Comparison of ENCODE assay signal across 9 cellular contexts in the genomic region with DNA sequence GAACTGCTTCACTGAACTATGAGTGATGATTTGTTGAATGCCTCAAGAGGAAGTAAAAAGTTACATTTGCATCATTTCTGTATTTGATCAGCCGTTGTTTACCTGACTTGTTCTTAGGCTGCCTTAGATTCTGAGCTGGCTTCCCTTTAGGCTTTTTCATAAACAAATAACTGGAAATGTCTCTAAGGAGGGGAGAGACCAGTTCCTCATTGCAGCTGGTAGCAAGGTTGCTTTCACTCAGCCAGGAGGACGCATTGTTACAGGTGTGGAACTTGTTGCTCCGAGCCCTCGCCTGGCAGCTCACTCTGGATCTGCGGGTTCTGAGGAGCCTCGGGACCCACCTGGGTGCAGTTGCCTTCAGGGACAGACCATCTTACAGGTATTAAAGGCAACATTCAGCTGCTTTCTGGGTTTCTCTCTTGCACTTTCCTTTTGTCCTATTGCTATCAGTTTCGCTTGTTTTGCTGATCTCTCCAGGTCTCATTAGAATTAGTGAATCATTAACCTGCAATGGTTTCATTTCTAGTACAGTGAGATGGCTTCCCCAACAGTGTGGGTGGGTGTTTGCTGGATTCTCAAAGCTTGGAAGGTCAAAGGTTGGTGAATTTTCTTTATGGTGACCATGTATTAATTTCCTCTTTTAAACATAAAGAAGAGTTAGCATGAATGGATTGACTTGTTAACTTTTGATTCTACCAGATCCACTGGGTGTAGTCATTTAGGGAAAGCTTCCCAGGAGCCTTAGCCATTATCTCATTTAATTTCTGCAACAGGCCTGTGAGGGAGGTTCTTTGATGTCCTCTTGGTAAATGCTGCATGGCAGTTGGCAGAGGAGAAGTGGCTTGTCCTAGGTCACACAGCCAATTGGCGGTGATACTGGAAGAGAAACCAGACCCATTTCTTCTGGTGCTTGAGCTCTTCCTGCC. TPM values are rescaled to one million over a fixed set of nuclear protein-coding genes. Genes with fewer than 3 reads are reported as not detected.
DNase-seq lines count a peak whose midpoint lies in the region; ATAC-seq and TF ChIP-seq lines count a peak whose summit lies in the region.
"Had no signal": no experiment of that assay in that cellular context is flagged by ENCODE, and none has a peak within 500 bp of the region (broad histone marks: within the 10 kb centered on the region; RNA-seq: fewer than 3 reads in every experiment).

A gene with protein sequence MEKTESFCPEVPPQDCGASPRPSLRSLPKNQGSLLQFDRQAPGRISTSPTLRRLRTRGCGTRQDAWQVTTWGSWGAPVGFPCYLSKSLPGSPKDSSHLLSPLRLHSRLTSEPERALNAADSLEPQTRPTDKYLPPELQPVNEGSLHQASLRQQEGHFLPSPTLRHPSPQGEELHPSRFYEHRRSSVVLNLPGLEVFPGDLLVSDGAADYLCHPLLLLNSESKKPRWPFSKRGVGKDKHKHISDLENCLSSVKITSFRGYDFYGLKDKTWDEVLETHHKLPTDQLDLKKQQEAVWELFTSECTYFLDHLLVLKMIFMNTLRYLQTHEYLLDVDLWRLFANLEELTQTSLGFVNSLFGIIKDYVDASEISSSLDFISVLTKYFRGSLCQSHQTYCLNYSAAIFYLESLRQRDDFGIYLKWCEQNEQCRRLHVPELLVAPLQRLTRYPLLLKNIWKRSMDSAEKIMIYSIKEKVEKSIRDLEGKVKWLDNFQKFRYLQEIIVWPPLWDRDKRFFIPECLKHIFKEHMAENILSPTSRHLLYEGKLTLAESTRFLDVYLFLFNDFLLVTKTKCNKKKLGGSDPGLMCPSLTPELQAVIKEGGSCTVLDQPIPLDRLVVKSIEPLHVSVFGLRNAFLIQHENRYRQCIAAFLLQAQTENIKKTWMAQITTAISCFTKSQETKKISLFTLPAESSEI (plus strand): TSS at position 236 of the 926 bp plus-strand sequence. CDS start 3,643 bp downstream, outside the sequence.

- peak within 1 kb of the TSS; percentile 74 for H3K27ac Mint-ChIP-seq in activated B cell treated with CpG ODN at 0.5 μM for 24 hours
- peak within 1 kb of the TSS; percentile 22 to 74 for H3K27ac Mint-ChIP-seq in stimulated activated naive CD8-positive, alpha-beta T cell treated with anti-CD3 and anti-CD28 coated beads, Interleukin-15, amount 100 ng/mL, for 72 hours

- POLR2A ChIA-PET in activated B cell treated with CpG ODN at 0.5 μM for 24 hours (lab: Charles Lee) = interaction anchor here (1.1 kb wide), 1 partner anchor 557 kb away, joined by 4 read pairs; a partner anchor contains a TSS

- intact Hi-C loops in activated B cell treated with CpG ODN at 0.5 μM for 24 hours (cut with micrococcal nuclease) = loop anchor here (1.0 to 10.0 kb wide), 2 partner anchors 109 to 242 kb away; no protein-coding TSS in a partner anchor

- DNase-seq in activated CD4-positive, alpha-beta T cell treated with anti-CD3 and anti-CD28 coated beads for 48 hours = peak; percentile 19
- DNase-seq in activated CD4-positive, alpha-beta T cell treated with anti-CD3 and anti-CD28 coated beads, Interleukin-2, amount 50 U/mL, for 1 hour = no peak
- DNase-seq in activated B cell treated with CpG ODN at 0.5 μM for 24 hours (peak; percentile 29), HCEC 1CT (no peak), NCI-H748 (lab: John Stamatoyannopoulos, UW; ENCODE audit: unreplicated experiment) (no peak)
- no peak for DNase-seq in stimulated activated naive CD8-positive, alpha-beta T cell treated with anti-CD3 and anti-CD28 coated beads, Interleukin-15, amount 100 ng/mL, for 72 hours
- DNase-seq in activated CD8-positive, alpha-beta memory T cell treated with anti-CD3 and anti-CD28 coated beads, Interleukin-2, amount 50 U/mL, for 48 hours = no peak

- ATAC-seq in HG02973 (IDR thresholded peaks at IDR 0.05; ENCODE audit: unreplicated experiment) (peak; percentile 90), activated B cell treated with CpG ODN at 0.5 μM for 24 hours (ENCODE audit: low read depth) (peak; percentile 83)
- ATAC-seq in stimulated activated naive CD8-positive, alpha-beta T cell treated with anti-CD3 and anti-CD28 coated beads, Interleukin-15, amount 100 ng/mL, for 72 hours = peak; percentile 90

- peak within 1 kb of the TSS; percentile 75 for H3K4me3 Mint-ChIP-seq in activated B cell treated with CpG ODN at 0.5 μM for 24 hours
- peak within 1 kb of the TSS; percentile 5 to 37 for H3K4me3 Mint-ChIP-seq in stimulated activated naive CD8-positive, alpha-beta T cell treated with anti-CD3 and anti-CD28 coated beads, Interleukin-15, amount 100 ng/mL, for 72 hours

- H3K9me3 Mint-ChIP-seq in activated B cell treated with CpG ODN at 0.5 μM for 24 hours = no peaks in the 10 kb centered on the region
- H3K9me3 Mint-ChIP-seq in stimulated activated naive CD8-positive, alpha-beta T cell treated with anti-CD3 and anti-CD28 coated beads, Interleukin-15, amount 100 ng/mL, for 72 hours = peaks cover 1 to 2% of the 10 kb centered on the region in 2 donors

- peaks cover 17% of the 10 kb centered on the region for H3K36me3 Mint-ChIP-seq in activated B cell treated with CpG ODN at 0.5 μM for 24 hours (ENCODE audit: low read depth)

- TF ChIP-seq CTCF in activated B cell treated with CpG ODN at 0.5 μM for 24 hours (IDR thresholded peaks at IDR 0.05) = no peak

- H3K4me1 Mint-ChIP-seq in activated B cell treated with CpG ODN at 0.5 μM for 24 hours = peaks cover 38% of the 10 kb centered on the region
- H3K4me1 Mint-ChIP-seq in stimulated activated naive CD8-positive, alpha-beta T cell treated with anti-CD3 and anti-CD28 coated beads, Interleukin-15, amount 100 ng/mL, for 72 hours = peaks cover 27% of the 10 kb centered on the region

- CTCF ChIA-PET in activated B cell treated with CpG ODN at 0.5 μM for 24 hours (lab: Charles Lee) = no interaction called here

- H3K27me3 Mint-ChIP-seq in activated B cell treated with CpG ODN at 0.5 μM for 24 hours = no peaks in the 10 kb centered on the region
- no peaks in the 10 kb centered on the region for H3K27me3 Mint-ChIP-seq in stimulated activated naive CD8-positive, alpha-beta T cell treated with anti-CD3 and anti-CD28 coated beads, Interleukin-15, amount 100 ng/mL, for 72 hours

RNA-seq across cellular contexts. Expression of the gene that starts here (rescaled TPM):
- total RNA-seq in activated B cell treated with CpG ODN at 0.5 μM for 24 hours = 3.4 and 4.1 TPM in 2 replicates
- total RNA-seq: dermis microvascular lymphatic vessel endothelial cell had no signal

Comparison
In these comparisons a context has a peak if more than half of its experiments do, and no peak if none do; other contexts are left out.
1. DNase-seq: peak in activated CD4-positive, alpha-beta T cell treated with anti-CD3 and anti-CD28 coated beads for 48 hours (single experiment) and activated B cell treated with CpG ODN at 0.5 μM for 24 hours (single experiment); none in activated CD4-positive, alpha-beta T cell treated with anti-CD3 and anti-CD28 coated beads, Interleukin-2, amount 50 U/mL, for 1 hour (single experiment), stimulated activated naive CD8-positive, alpha-beta T cell treated with anti-CD3 and anti-CD28 coated beads, Interleukin-15, amount 100 ng/mL, for 72 hours (0 of 2), HCEC 1CT (single experiment), activated CD8-positive, alpha-beta memory T cell treated with anti-CD3 and anti-CD28 coated beads, Interleukin-2, amount 50 U/mL, for 48 hours (single experiment) and NCI-H748 (single experiment).
2. Peak in every context shown above with its lines, with median percentiles within 50 percentile points of each other: ATAC-seq.